ENCODE assay signal across 1 cellular context in genomic region chr19:917323-918151, GRCh38.
TF ChIP-seq lines count a peak whose summit lies in the region.

Gene KISS1R, plus strand, starts transcription at chr19:917333. Its CDS starts 170 bp downstream, at chr19:917503.

TF ChIP-seq in HEK293, 187 proteins besides CTCF, POLR2A, EP300 and RAD21 (continued from another document and continues in another):
- TF ChIP-seq ZNF514 (tag by site-specific recombination; IDR thresholded peaks at IDR 0.05) = no peak
- TF ChIP-seq, protein P1, sequence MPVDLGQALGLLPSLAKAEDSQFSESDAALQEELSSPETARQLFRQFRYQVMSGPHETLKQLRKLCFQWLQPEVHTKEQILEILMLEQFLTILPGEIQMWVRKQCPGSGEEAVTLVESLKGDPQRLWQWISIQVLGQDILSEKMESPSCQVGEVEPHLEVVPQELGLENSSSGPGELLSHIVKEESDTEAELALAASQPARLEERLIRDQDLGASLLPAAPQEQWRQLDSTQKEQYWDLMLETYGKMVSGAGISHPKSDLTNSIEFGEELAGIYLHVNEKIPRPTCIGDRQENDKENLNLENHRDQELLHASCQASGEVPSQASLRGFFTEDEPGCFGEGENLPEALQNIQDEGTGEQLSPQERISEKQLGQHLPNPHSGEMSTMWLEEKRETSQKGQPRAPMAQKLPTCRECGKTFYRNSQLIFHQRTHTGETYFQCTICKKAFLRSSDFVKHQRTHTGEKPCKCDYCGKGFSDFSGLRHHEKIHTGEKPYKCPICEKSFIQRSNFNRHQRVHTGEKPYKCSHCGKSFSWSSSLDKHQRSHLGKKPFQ (tag by site-specific recombination; IDR thresholded peaks at IDR 0.05) = no peak
- TF ChIP-seq, protein P2, sequence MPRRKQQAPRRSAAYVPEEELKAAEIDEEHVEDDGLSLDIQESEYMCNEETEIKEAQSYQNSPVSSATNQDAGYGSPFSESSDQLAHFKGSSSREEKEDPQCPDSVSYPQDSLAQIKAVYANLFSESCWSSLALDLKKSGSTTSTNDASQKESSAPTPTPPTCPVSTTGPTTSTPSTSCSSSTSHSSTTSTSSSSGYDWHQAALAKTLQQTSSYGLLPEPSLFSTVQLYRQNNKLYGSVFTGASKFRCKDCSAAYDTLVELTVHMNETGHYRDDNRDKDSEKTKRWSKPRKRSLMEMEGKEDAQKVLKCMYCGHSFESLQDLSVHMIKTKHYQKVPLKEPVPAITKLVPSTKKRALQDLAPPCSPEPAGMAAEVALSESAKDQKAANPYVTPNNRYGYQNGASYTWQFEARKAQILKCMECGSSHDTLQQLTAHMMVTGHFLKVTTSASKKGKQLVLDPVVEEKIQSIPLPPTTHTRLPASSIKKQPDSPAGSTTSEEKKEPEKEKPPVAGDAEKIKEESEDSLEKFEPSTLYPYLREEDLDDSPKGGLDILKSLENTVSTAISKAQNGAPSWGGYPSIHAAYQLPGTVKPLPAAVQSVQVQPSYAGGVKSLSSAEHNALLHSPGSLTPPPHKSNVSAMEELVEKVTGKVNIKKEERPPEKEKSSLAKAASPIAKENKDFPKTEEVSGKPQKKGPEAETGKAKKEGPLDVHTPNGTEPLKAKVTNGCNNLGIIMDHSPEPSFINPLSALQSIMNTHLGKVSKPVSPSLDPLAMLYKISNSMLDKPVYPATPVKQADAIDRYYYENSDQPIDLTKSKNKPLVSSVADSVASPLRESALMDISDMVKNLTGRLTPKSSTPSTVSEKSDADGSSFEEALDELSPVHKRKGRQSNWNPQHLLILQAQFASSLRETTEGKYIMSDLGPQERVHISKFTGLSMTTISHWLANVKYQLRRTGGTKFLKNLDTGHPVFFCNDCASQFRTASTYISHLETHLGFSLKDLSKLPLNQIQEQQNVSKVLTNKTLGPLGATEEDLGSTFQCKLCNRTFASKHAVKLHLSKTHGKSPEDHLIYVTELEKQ (tag by site-specific recombination; IDR thresholded peaks at IDR 0.05; ENCODE audit: borderline replicate concordance) = no peak
- no peak for TF ChIP-seq ZNF830 (tag by site-specific recombination; IDR thresholded peaks at IDR 0.05; ENCODE audit: low read depth)
- no peak for TF ChIP-seq ZNF596 (tag by site-specific recombination; IDR thresholded peaks at IDR 0.05)
- TF ChIP-seq, protein P3, sequence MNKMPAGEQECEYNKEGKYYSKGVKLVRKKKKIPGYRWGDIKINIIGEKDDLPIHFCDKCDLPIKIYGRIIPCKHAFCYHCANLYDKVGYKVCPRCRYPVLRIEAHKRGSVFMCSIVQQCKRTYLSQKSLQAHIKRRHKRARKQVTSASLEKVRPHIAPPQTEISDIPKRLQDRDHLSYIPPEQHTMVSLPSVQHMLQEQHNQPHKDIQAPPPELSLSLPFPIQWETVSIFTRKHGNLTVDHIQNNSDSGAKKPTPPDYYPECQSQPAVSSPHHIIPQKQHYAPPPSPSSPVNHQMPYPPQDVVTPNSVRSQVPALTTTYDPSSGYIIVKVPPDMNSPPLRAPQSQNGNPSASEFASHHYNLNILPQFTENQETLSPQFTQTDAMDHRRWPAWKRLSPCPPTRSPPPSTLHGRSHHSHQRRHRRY (tag by site-specific recombination; IDR thresholded peaks at IDR 0.05) = no peak
- no peak for TF ChIP-seq ZSCAN23 (tag by site-specific recombination; IDR thresholded peaks at IDR 0.05)
- no peak for TF ChIP-seq ZNF350 (tag by site-specific recombination; IDR thresholded peaks at IDR 0.05)
- TF ChIP-seq ZBTB11 (tag by site-specific recombination; conservative IDR thresholded peaks at IDR 0.05; ENCODE audit: low read depth) = no peak
- no peak for TF ChIP-seq REPIN1 (tag by site-specific recombination; IDR thresholded peaks at IDR 0.05; ENCODE audit: low read depth)
- TF ChIP-seq, protein P4, sequence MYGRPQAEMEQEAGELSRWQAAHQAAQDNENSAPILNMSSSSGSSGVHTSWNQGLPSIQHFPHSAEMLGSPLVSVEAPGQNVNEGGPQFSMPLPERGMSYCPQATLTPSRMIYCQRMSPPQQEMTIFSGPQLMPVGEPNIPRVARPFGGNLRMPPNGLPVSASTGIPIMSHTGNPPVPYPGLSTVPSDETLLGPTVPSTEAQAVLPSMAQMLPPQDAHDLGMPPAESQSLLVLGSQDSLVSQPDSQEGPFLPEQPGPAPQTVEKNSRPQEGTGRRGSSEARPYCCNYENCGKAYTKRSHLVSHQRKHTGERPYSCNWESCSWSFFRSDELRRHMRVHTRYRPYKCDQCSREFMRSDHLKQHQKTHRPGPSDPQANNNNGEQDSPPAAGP (tag by site-specific recombination; IDR thresholded peaks at IDR 0.05) = no peak; the same call in 1 of the 2 replicates
- TF ChIP-seq, protein P5, sequence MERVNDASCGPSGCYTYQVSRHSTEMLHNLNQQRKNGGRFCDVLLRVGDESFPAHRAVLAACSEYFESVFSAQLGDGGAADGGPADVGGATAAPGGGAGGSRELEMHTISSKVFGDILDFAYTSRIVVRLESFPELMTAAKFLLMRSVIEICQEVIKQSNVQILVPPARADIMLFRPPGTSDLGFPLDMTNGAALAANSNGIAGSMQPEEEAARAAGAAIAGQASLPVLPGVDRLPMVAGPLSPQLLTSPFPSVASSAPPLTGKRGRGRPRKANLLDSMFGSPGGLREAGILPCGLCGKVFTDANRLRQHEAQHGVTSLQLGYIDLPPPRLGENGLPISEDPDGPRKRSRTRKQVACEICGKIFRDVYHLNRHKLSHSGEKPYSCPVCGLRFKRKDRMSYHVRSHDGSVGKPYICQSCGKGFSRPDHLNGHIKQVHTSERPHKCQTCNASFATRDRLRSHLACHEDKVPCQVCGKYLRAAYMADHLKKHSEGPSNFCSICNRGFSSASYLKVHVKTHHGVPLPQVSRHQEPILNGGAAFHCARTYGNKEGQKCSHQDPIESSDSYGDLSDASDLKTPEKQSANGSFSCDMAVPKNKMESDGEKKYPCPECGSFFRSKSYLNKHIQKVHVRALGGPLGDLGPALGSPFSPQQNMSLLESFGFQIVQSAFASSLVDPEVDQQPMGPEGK (tag by site-specific recombination; IDR thresholded peaks at IDR 0.05) = peak; percentile 75; the same call in 1 of the 2 replicates
- no peak; the same call in 1 of the 2 replicates for TF ChIP-seq ZBTB7A (tag by site-specific recombination; IDR thresholded peaks at IDR 0.05; ENCODE audit: low read depth)
- TF ChIP-seq ZNF16 (tag by site-specific recombination; IDR thresholded peaks at IDR 0.05; ENCODE audit: low read depth) = no peak
- TF ChIP-seq ZNF24 (tag by site-specific recombination; IDR thresholded peaks at IDR 0.05) = 0 out of 2 replicates have a peak, but pooled peaks have one; percentile 14
- peak; percentile 84; the same call in 1 of the 2 replicates for TF ChIP-seq ZBTB1 (tag by site-specific recombination; IDR thresholded peaks at IDR 0.05)
- no peak for TF ChIP-seq ZNF664 (tag by site-specific recombination; IDR thresholded peaks at IDR 0.05)
- no peak for TF ChIP-seq ZNF174 (tag by site-specific recombination; IDR thresholded peaks at IDR 0.05)
- TF ChIP-seq HOXA7 (CRISPR knock-in tag; IDR thresholded peaks at IDR 0.05; ENCODE audit: borderline replicate concordance) = no peak
- no peak; the same call in 1 of the 2 replicates for TF ChIP-seq ZFHX2 (tag by site-specific recombination; conservative IDR thresholded peaks at IDR 0.05)
- TF ChIP-seq PRDM1 (tag by site-specific recombination; IDR thresholded peaks at IDR 0.05) = no peak
- no peak for TF ChIP-seq ZXDB (tag by site-specific recombination; IDR thresholded peaks at IDR 0.05)
- TF ChIP-seq ZNF292 (tag by site-specific recombination; IDR thresholded peaks at IDR 0.05; ENCODE audit: borderline replicate concordance, low read depth) = no peak
- no peak for TF ChIP-seq SALL2 (tag by site-specific recombination; IDR thresholded peaks at IDR 0.05; ENCODE audit: borderline replicate concordance)
- no peak for TF ChIP-seq SCRT2 (tag by site-specific recombination; IDR thresholded peaks at IDR 0.05)
- TF ChIP-seq ZNF677 (tag by site-specific recombination; IDR thresholded peaks at IDR 0.05) = no peak; the same call in 1 of the 2 replicates
- TF ChIP-seq KLF16 (tag by site-specific recombination; IDR thresholded peaks at IDR 0.05) = no peak
- no peak for TF ChIP-seq ZNF707 (tag by site-specific recombination; IDR thresholded peaks at IDR 0.05)
- TF ChIP-seq ZFP3 (tag by site-specific recombination; IDR thresholded peaks at IDR 0.05; ENCODE audit: low read depth) = no peak
- TF ChIP-seq, protein P6, sequence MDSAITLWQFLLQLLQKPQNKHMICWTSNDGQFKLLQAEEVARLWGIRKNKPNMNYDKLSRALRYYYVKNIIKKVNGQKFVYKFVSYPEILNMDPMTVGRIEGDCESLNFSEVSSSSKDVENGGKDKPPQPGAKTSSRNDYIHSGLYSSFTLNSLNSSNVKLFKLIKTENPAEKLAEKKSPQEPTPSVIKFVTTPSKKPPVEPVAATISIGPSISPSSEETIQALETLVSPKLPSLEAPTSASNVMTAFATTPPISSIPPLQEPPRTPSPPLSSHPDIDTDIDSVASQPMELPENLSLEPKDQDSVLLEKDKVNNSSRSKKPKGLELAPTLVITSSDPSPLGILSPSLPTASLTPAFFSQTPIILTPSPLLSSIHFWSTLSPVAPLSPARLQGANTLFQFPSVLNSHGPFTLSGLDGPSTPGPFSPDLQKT (IDR thresholded peaks at IDR 0.05; ENCODE audit: borderline replicate concordance, low read depth, low read length) = no peak
- TF ChIP-seq ZBTB8A (tag by site-specific recombination; IDR thresholded peaks at IDR 0.05) = peak; percentile 44; the same call in 1 of the 2 replicates
- TF ChIP-seq, protein P7, sequence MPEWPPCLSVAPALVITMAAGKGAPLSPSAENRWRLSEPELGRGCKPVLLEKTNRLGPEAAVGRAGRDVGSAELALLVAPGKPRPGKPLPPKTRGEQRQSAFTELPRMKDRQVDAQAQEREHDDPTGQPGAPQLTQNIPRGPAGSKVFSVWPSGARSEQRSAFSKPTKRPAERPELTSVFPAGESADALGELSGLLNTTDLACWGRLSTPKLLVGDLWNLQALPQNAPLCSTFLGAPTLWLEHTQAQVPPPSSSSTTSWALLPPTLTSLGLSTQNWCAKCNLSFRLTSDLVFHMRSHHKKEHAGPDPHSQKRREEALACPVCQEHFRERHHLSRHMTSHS (tag by site-specific recombination; IDR thresholded peaks at IDR 0.05) = no peak
- TF ChIP-seq ZNF513 (tag by site-specific recombination; IDR thresholded peaks at IDR 0.05) = no peak
- no peak for TF ChIP-seq ZNF416 (tag by site-specific recombination; IDR thresholded peaks at IDR 0.05)
- no peak for TF ChIP-seq ZNF791 (tag by site-specific recombination; IDR thresholded peaks at IDR 0.05)
- TF ChIP-seq ZFP69B (tag by site-specific recombination; IDR thresholded peaks at IDR 0.05) = no peak
- TF ChIP-seq, protein P8, sequence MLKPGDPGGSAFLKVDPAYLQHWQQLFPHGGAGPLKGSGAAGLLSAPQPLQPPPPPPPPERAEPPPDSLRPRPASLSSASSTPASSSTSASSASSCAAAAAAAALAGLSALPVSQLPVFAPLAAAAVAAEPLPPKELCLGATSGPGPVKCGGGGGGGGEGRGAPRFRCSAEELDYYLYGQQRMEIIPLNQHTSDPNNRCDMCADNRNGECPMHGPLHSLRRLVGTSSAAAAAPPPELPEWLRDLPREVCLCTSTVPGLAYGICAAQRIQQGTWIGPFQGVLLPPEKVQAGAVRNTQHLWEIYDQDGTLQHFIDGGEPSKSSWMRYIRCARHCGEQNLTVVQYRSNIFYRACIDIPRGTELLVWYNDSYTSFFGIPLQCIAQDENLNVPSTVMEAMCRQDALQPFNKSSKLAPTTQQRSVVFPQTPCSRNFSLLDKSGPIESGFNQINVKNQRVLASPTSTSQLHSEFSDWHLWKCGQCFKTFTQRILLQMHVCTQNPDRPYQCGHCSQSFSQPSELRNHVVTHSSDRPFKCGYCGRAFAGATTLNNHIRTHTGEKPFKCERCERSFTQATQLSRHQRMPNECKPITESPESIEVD (tag by site-specific recombination; IDR thresholded peaks at IDR 0.05) = no peak
- TF ChIP-seq ZNF555 (tag by site-specific recombination; conservative IDR thresholded peaks at IDR 0.05) = no peak
- no peak for TF ChIP-seq ZFP41 (tag by site-specific recombination; IDR thresholded peaks at IDR 0.05; ENCODE audit: borderline replicate concordance)
